1 cellular context compared by ENCODE assay signal in the genomic region with DNA sequence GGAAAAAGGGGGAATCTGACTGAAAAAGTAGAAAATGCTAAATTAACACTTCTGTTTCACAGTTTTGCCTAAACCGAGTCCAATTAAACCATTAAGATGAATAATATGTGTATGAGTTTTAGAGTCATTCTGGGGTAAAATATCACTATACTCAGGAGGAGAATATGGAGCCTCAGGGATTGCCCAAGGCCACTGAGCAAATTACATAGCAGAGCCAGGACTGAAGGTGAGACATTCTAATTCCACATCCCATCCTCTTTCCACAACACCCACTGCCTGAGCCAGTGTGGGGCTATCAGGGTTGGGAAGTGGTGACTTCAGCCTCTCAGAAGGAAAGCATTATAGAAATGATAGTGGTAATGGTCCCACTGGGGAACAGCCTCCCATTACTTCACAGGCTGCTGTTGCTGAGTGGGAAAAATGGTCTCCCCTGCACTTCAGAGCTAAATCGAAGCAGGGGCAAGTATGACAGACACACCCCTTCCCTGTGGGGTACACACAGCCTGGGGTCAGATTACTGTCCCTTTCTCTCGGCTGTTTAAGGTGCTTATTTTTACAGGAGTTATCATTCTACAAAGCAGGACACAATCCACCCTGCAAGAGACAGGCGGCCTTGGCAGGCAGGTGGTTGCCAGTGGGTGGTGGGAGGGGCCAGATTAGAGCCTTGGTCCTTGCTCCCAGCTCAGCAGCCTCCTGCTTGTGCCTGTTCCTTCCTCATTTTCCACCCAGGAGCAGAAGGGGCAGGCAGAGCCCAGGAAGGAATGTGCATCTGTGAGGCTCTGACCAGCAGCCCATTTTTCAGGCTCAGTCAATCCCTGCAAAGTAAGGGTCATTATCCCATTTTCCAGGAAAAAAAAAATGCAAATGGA.
TF ChIP-seq lines count a peak whose summit lies in the region.

No MANE protein-coding gene starts in this region.

TF ChIP-seq in IMR-90, 13 proteins besides CTCF, POLR2A, EP300 and RAD21 (continued from another document):
- TF ChIP-seq, protein P1, sequence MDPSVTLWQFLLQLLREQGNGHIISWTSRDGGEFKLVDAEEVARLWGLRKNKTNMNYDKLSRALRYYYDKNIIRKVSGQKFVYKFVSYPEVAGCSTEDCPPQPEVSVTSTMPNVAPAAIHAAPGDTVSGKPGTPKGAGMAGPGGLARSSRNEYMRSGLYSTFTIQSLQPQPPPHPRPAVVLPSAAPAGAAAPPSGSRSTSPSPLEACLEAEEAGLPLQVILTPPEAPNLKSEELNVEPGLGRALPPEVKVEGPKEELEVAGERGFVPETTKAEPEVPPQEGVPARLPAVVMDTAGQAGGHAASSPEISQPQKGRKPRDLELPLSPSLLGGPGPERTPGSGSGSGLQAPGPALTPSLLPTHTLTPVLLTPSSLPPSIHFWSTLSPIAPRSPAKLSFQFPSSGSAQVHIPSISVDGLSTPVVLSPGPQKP (IDR thresholded peaks at IDR 0.05; ENCODE audit: borderline replicate concordance, low read depth, low read length) = no peak
- no peak for TF ChIP-seq CEBPB (IDR thresholded peaks at IDR 0.05; ENCODE audit: low read depth, low read length)
- TF ChIP-seq MAZ (IDR thresholded peaks at IDR 0.05; ENCODE audit: borderline replicate concordance, low read depth, low read length) = no peak
- no peak for TF ChIP-seq RFX5 (IDR thresholded peaks at IDR 0.05; ENCODE audit: low read depth, low read length)
